Comparison of ENCODE assay signal across 6 cellular contexts in genomic region chr14:37558740-37559139, GRCh38. TPM values are rescaled to one million over a fixed set of nuclear protein-coding genes. Genes with fewer than 3 reads are reported as not detected.
"Had no signal": no experiment of that assay in that cellular context is flagged by ENCODE, and none has a peak within 500 bp of the region (broad histone marks: within the 10 kb centered on the region; RNA-seq: fewer than 3 reads in every experiment).

No MANE protein-coding gene starts in this region.

- H2AFZ ChIP-seq: GM23248 had no signal

- H3K4me3 ChIP-seq: GM23248, HAP-1, K562 had no signal

- H3K27ac ChIP-seq: GM23248 had no signal

- DNase-seq: GOT3, H7, KG1 had no signal

- ATAC-seq: K562 had no signal

- H3K9me3 ChIP-seq: HAP-1 had no signal

- H3K36me3 ChIP-seq: HAP-1 had no signal

- H3K9ac ChIP-seq: GM23248 had no signal

- H3K4me1 ChIP-seq: HAP-1 had no signal

RNA-seq across cellular contexts. Expression of gene FOXA1, which starts 36.3 kb away (rescaled TPM):
- total RNA-seq: GM23248 had no signal

RNA-seq across cellular contexts. Expression of gene TTC6, which starts 36.7 kb away (rescaled TPM):
- total RNA-seq: GM23248 had no signal
- polyA plus RNA-seq: GM23248 had no signal
